ENCODE assay signal across 35 cellular contexts in genomic region chr3:59547874-59548273, GRCh38.
"Had no signal": no experiment of that assay in that cellular context is flagged by ENCODE, and none has a peak within 500 bp of the region (broad histone marks: within the 10 kb centered on the region; RNA-seq: fewer than 3 reads in every experiment).

No MANE protein-coding gene starts in this region.

- H3K4me1 Mint-ChIP-seq: activated B cell treated with CpG ODN at 0.5 μM for 24 hours; activated CD4-positive, alpha-beta T cell treated with anti-CD3 and anti-CD28 coated beads, Interleukin-2, amount 10 ng/mL, durations not matched to agents 24 days and 14 days; activated naive CD8-positive, alpha-beta T cell treated with anti-CD3 and anti-CD28 coated beads for 36 hours had no signal

- H3K9me3 Mint-ChIP-seq: activated B cell treated with CpG ODN at 0.5 μM for 24 hours; activated CD4-positive, alpha-beta memory T cell treated with anti-CD3 and anti-CD28 coated beads for 36 hours; activated CD8-positive, alpha-beta T cell treated with anti-CD3 and anti-CD28 coated beads for 36 hours; activated naive CD4-positive, alpha-beta T cell treated with anti-CD3 and anti-CD28 coated beads for 36 hours; activated naive CD8-positive, alpha-beta T cell treated with anti-CD3 and anti-CD28 coated beads for 36 hours; activated T-cell treated with anti-CD3 and anti-CD28 coated beads, Interleukin-2, amount 50 U/mL, for 4 hours; activated T-cell treated with anti-CD3 and anti-CD28 coated beads, Interleukin-2, amount 50 U/mL, for 72 hours; activated T-helper 17 cell treated with anti-CD3 and anti-CD28 coated beads, Interleukin-2, amount 50 U/mL, for 72 hours; T-helper 1 cell treated with Interleukin-12 subunit alpha and Interleukin-12 subunit beta and Interleukin-4 antibody, amounts not matched to agents 30 μg/mL and 1 μg/mL, for 36 hours; T-helper 2 cell treated with Interferon-gamma antibody and Interleukin-4, amounts not matched to agents 5 μg/mL and 100 μg/mL, for 36 hours had no signal

- H3K4me3 ChIP-seq: adrenal gland, ascending aorta, body of pancreas had no signal

- H3K36me3 Mint-ChIP-seq: activated CD4-positive, alpha-beta memory T cell treated with anti-CD3 and anti-CD28 coated beads for 36 hours; activated naive CD8-positive, alpha-beta T cell treated with anti-CD3 and anti-CD28 coated beads for 36 hours had no signal

- H3K27me3 ChIP-seq: adrenal gland, ascending aorta, body of pancreas had no signal

- H3K4me3 Mint-ChIP-seq: activated B cell treated with CpG ODN at 0.5 μM for 24 hours; activated CD4-positive, alpha-beta memory T cell treated with anti-CD3 and anti-CD28 coated beads for 36 hours; activated CD4-positive, alpha-beta T cell treated with anti-CD3 and anti-CD28 coated beads, Interleukin-2, amount 10 ng/mL, durations not matched to agents 24 days and 14 days; activated CD8-positive, alpha-beta T cell treated with anti-CD3 and anti-CD28 coated beads for 36 hours; activated naive CD4-positive, alpha-beta T cell treated with anti-CD3 and anti-CD28 coated beads for 36 hours; activated naive CD8-positive, alpha-beta T cell treated with anti-CD3 and anti-CD28 coated beads for 36 hours; activated T-cell treated with anti-CD3 and anti-CD28 coated beads, Interleukin-2, amount 50 U/mL, for 4 hours; activated T-cell treated with anti-CD3 and anti-CD28 coated beads, Interleukin-2, amount 50 U/mL, for 72 hours; activated T-helper 1 cell treated with anti-CD3 and anti-CD28 coated beads, Interleukin-12 subunit alpha, Interleukin-12 subunit beta, Interleukin-2, Interleukin-4 antibody, amounts not matched to agents 30 ng/mL and 10 ng/mL and 1 ng/mL, durations not matched to agents 14 hours and 24 hours and 36 hours; activated T-helper 17 cell treated with anti-CD3 and anti-CD28 coated beads, Interleukin-2, amount 50 U/mL, for 72 hours; T-helper 1 cell treated with Interleukin-12 subunit alpha and Interleukin-12 subunit beta and Interleukin-4 antibody, amounts not matched to agents 30 μg/mL and 1 μg/mL, for 36 hours; T-helper 2 cell treated with Interferon-gamma antibody and Interleukin-4, amounts not matched to agents 5 μg/mL and 100 μg/mL, for 36 hours had no signal

- H3K4me1 ChIP-seq: adrenal gland, ascending aorta, body of pancreas had no signal

- H3K27me3 Mint-ChIP-seq: activated B cell treated with CpG ODN at 0.5 μM for 24 hours; activated CD8-positive, alpha-beta T cell treated with anti-CD3 and anti-CD28 coated beads for 36 hours; activated naive CD8-positive, alpha-beta T cell treated with anti-CD3 and anti-CD28 coated beads for 36 hours; activated T-helper 17 cell treated with anti-CD3 and anti-CD28 coated beads, Interleukin-2, amount 50 U/mL, for 72 hours had no signal

- H3K9me3 ChIP-seq: adrenal gland, ascending aorta, body of pancreas had no signal

- H3K27ac Mint-ChIP-seq: activated B cell treated with CpG ODN at 0.5 μM for 24 hours; activated CD4-positive, alpha-beta memory T cell treated with anti-CD3 and anti-CD28 coated beads for 36 hours; activated CD4-positive, alpha-beta T cell treated with anti-CD3 and anti-CD28 coated beads, Interleukin-2, amount 10 ng/mL, durations not matched to agents 24 days and 14 days; activated CD8-positive, alpha-beta T cell treated with anti-CD3 and anti-CD28 coated beads for 36 hours; activated naive CD4-positive, alpha-beta T cell treated with anti-CD3 and anti-CD28 coated beads for 36 hours; activated naive CD4-positive, alpha-beta T cell treated with anti-CD3 and anti-CD28 coated beads, Interleukin-2, amount 50 U/mL, for 72 hours; activated naive CD8-positive, alpha-beta T cell treated with anti-CD3 and anti-CD28 coated beads for 36 hours; activated T-cell treated with anti-CD3 and anti-CD28 coated beads, Interleukin-2, amount 50 U/mL, for 72 hours; activated T-helper 1 cell treated with anti-CD3 and anti-CD28 coated beads, Interleukin-12 subunit alpha, Interleukin-12 subunit beta, Interleukin-2, Interleukin-4 antibody, amounts not matched to agents 30 ng/mL and 10 ng/mL and 1 ng/mL, durations not matched to agents 14 hours and 24 hours and 36 hours; activated T-helper 17 cell treated with anti-CD3 and anti-CD28 coated beads, Interleukin-2, amount 50 U/mL, for 72 hours; T-helper 1 cell treated with Interleukin-12 subunit alpha and Interleukin-12 subunit beta and Interleukin-4 antibody, amounts not matched to agents 30 μg/mL and 1 μg/mL, for 36 hours; T-helper 2 cell treated with Interferon-gamma antibody and Interleukin-4, amounts not matched to agents 5 μg/mL and 100 μg/mL, for 36 hours had no signal

- FAIRE-seq: TTC549 had no signal

- H3K36me3 ChIP-seq: adrenal gland, ascending aorta had no signal

- DNase-seq: activated B cell treated with CpG ODN at 0.5 μM for 24 hours; activated CD4-positive, alpha-beta memory T cell treated with anti-CD3 and anti-CD28 coated beads for 36 hours; activated CD4-positive, alpha-beta T cell treated with anti-CD3 and anti-CD28 coated beads for 4 hours; activated CD4-positive, alpha-beta T cell treated with anti-CD3 and anti-CD28 coated beads, Interleukin-2, amount 10 ng/mL, durations not matched to agents 24 days and 14 days; activated CD4-positive, alpha-beta T cell treated with anti-CD3 and anti-CD28 coated beads, Interleukin-2, amount 50 U/mL, for 1 hour; activated CD4-positive, alpha-beta T cell treated with anti-CD3 and anti-CD28 coated beads, Interleukin-2, amount 50 U/mL, for 4 hours; activated CD4-positive, CD25-positive, alpha-beta regulatory T cell treated with anti-CD3 and anti-CD28 coated beads, Interleukin-2, amount 50 U/mL, for 72 hours; activated CD8-positive, alpha-beta memory T cell treated with anti-CD3 and anti-CD28 coated beads, Interleukin-2, amount 50 U/mL, for 4 hours; activated CD8-positive, alpha-beta T cell treated with anti-CD3 and anti-CD28 coated beads for 36 hours; activated effector memory CD4-positive, alpha-beta T cell treated with anti-CD3 and anti-CD28 coated beads, Interleukin-2, amount 50 U/mL, for 16 hours; activated gamma-delta T cell treated with Interleukin-2 at 50 U/mL for 16 hours; activated naive CD4-positive, alpha-beta T cell; activated naive CD4-positive, alpha-beta T cell treated with anti-CD3 and anti-CD28 coated beads for 36 hours; activated naive CD4-positive, alpha-beta T cell treated with anti-CD3 and anti-CD28 coated beads, Interleukin-2, amount 50 U/mL, for 16 hours; activated naive CD8-positive, alpha-beta T cell treated with anti-CD3 and anti-CD28 coated beads for 36 hours; activated T-cell treated with anti-CD3 and anti-CD28 coated beads for 4 hours; activated T-cell treated with anti-CD3 and anti-CD28 coated beads, Interleukin-2, amount 50 U/mL, for 1 hour; activated T-cell treated with anti-CD3 and anti-CD28 coated beads, Interleukin-2, amount 50 U/mL, for 4 hours; activated T-cell treated with anti-CD3 and anti-CD28 coated beads, Interleukin-2, amount 50 U/mL, for 72 hours; adrenal gland; amygdala; anterior cingulate cortex; body of pancreas; central memory CD4-positive, alpha-beta T cell; T-helper 1 cell; T-helper 2 cell; T-helper 9 cell had no signal

- ATAC-seq: activated CD8-positive, alpha-beta T cell treated with anti-CD3 and anti-CD28 coated beads for 36 hours; activated naive CD4-positive, alpha-beta T cell treated with anti-CD3 and anti-CD28 coated beads, Interleukin-2, amount 50 U/mL, for 72 hours; activated T-cell treated with anti-CD3 and anti-CD28 coated beads, Interleukin-2, amount 50 U/mL, for 4 hours; activated T-cell treated with anti-CD3 and anti-CD28 coated beads, Interleukin-2, amount 50 U/mL, for 72 hours; activated T-helper 17 cell treated with anti-CD3 and anti-CD28 coated beads, Interleukin-2, amount 50 U/mL, for 72 hours; body of pancreas had no signal

- H3K27ac ChIP-seq: adrenal gland, ascending aorta, body of pancreas, VCaP had no signal
